ENCODE assay signal across 19 cellular contexts in the genomic region with DNA sequence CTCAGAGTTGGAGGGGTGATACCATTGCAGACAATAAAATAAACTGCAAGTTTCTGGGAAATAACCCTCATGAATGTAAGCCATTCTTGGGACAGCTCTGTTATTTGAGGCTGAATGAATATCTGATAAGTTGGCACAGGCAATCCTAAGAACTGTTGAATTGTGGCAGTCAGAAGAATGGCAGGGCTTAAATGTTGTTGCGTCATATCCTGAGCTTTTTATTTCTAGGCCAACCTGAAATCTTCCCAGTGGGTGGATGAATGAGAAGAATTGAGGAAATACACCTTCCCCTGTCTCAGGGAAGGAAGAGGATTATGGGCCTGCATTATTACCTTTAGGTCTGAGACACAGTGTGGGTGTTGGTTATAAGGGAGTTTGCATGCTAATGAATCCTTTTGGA.
DNase-seq lines count a peak whose midpoint lies in the region; ATAC-seq, FAIRE-seq and TF ChIP-seq lines count a peak whose summit lies in the region.
"Had no signal": no experiment of that assay in that cellular context is flagged by ENCODE, and none has a peak within 500 bp of the region (broad histone marks: within the 10 kb centered on the region; RNA-seq: fewer than 3 reads in every experiment).

No MANE protein-coding gene starts in this region.

- H3K56ac ChIP-seq in mesendoderm (ENCODE audit: low read length) = peak overlapping the region; percentile 1

- TF ChIP-seq CTCF in HepG2 (CRISPR knock-in tag; IDR thresholded peaks at IDR 0.05) (no peak), right lobe of liver (IDR thresholded peaks at IDR 0.05) (no peak), K562 (IDR thresholded peaks at IDR 0.05 in 2 of 3, conservative IDR thresholded peaks at IDR 0.05 in 1 of 3; ENCODE audit: insufficient read depth in 2 of 3, low read depth in 1 of 3, low read length in 3 of 3) (no peak)

- H3K9me3 ChIP-seq in HepG2 (ENCODE audit: low read length) (no peaks in the 10 kb centered on the region), right lobe of liver (no peaks in the 10 kb centered on the region), K562 (replicated peaks; ENCODE audit: control insufficient read depth, insufficient read depth, low read depth, low read length) (no peaks in the 10 kb centered on the region)
- H3K9me3 ChIP-seq: mucosa of descending colon, pancreas, SJCRH30, stomach had no signal

- H3K9me1 ChIP-seq in K562 (ENCODE audit: control insufficient read depth, insufficient read depth, low read length) = no peaks in the 10 kb centered on the region

- FAIRE-seq in HepG2 (lab: Jason Lieb, UNC) = no peak
- FAIRE-seq in K562 (lab: Jason Lieb, UNC) = no peak
- FAIRE-seq: pancreas, TTC549 had no signal

- H3K23ac ChIP-seq in mesendoderm (ENCODE audit: low read length) = no peak overlapping the region

- DNase-seq in HepG2 (ENCODE audit: low spot score) (no peak), right lobe of liver (no peak), K562 (ENCODE audit: extremely low read depth in 1 of 4, low spot score in 3 of 4) (no peak), mesendoderm (no peak), immature natural killer cell (no peak), NCI-H1105 (lab: John Stamatoyannopoulos, UW) (no peak)
- DNase-seq in stimulated activated naive B cell treated with anti-CD40 and anti-IgM and Interleukin-4, amounts not matched to agents 10 μg/mL and 1 μg/mL and 100 μg/mL, for 72 hours = no peak
- DNase-seq: activated CD4-positive, alpha-beta memory T cell treated with anti-CD3 and anti-CD28 coated beads for 36 hours; activated naive CD8-positive, alpha-beta T cell treated with anti-CD3 and anti-CD28 coated beads, Interleukin-2, amount 50 U/mL, for 24 hours; activated T-cell treated with anti-CD3 and anti-CD28 coated beads, Interleukin-2, amount 50 U/mL, for 4 hours; HFFc6; Kasumi-1; mucosa of descending colon; NCI-H187; pancreas; stomach had no signal

- H3K9me3 Mint-ChIP-seq in immature natural killer cell = no peaks in the 10 kb centered on the region
- no peaks in the 10 kb centered on the region for H3K9me3 Mint-ChIP-seq in stimulated activated naive B cell treated with anti-CD40 and anti-IgM and Interleukin-4, amounts not matched to agents 10 μg/mL and 1 μg/mL and 100 μg/mL, for 72 hours
- H3K9me3 Mint-ChIP-seq: activated CD4-positive, alpha-beta memory T cell treated with anti-CD3 and anti-CD28 coated beads for 36 hours; activated naive CD8-positive, alpha-beta T cell treated with anti-CD3 and anti-CD28 coated beads, Interleukin-2, amount 50 U/mL, for 24 hours; activated T-cell treated with anti-CD3 and anti-CD28 coated beads, Interleukin-2, amount 50 U/mL, for 4 hours; HFFc6 had no signal

- no peak overlapping the region for H4K5ac ChIP-seq in mesendoderm (ENCODE audit: low read length)

- H3K4ac ChIP-seq in mesendoderm (ENCODE audit: low read depth, low read length) = no peak overlapping the region

- no peak overlapping the region for H3K18ac ChIP-seq in mesendoderm (ENCODE audit: low read length)

- POLR2A ChIA-PET in HepG2 (lab: Yijun Ruan, JAX) (no interaction called here), K562 (lab: Yijun Ruan, JAX) (interaction anchor here (1.2 kb wide), 1 partner anchor 227 kb away, joined by 3 read pairs; no protein-coding TSS in a partner anchor)

- H3K4me3 ChIP-seq in HepG2 (replicated peaks in 1 of 3; ENCODE audit: insufficient read depth in 1 of 3, low read depth in 2 of 3, low read length in 3 of 3) = no peak overlapping the region
- H3K4me3 ChIP-seq in right lobe of liver = no peak overlapping the region
- H3K4me3 ChIP-seq in K562 = no peak overlapping the region
- H3K4me3 ChIP-seq in mesendoderm (ENCODE audit: low read length) = no peak overlapping the region
- H3K4me3 ChIP-seq: mucosa of descending colon, pancreas, SJCRH30, stomach had no signal

- no peak overlapping the region for H2BK15ac ChIP-seq in mesendoderm (replicated peaks; ENCODE audit: low read depth)

- no peak overlapping the region for H2AK5ac ChIP-seq in mesendoderm (ENCODE audit: low read length)

- intact Hi-C loops in HepG2 (cut with micrococcal nuclease; ENCODE audit: unreplicated experiment) (loop anchor here (5.0 kb wide), 1 partner anchor 160 kb away; a partner anchor contains a TSS), right lobe of liver (cut with DNase I) (no loop called here), K562 (cut with micrococcal nuclease) (loop anchor here (5.0 kb wide), 1 partner anchor 165 kb away; no protein-coding TSS in a partner anchor)

- no peak overlapping the region for H3K27ac Mint-ChIP-seq in immature natural killer cell
- no peak overlapping the region for H3K27ac Mint-ChIP-seq in stimulated activated naive B cell treated with anti-CD40 and anti-IgM and Interleukin-4, amounts not matched to agents 10 μg/mL and 1 μg/mL and 100 μg/mL, for 72 hours
- H3K27ac Mint-ChIP-seq: activated CD4-positive, alpha-beta memory T cell treated with anti-CD3 and anti-CD28 coated beads for 36 hours; activated naive CD8-positive, alpha-beta T cell treated with anti-CD3 and anti-CD28 coated beads, Interleukin-2, amount 50 U/mL, for 24 hours; HFFc6 had no signal

- H3K4me1 Mint-ChIP-seq in immature natural killer cell = no peaks in the 10 kb centered on the region
- H3K4me1 Mint-ChIP-seq in stimulated activated naive B cell treated with anti-CD40 and anti-IgM and Interleukin-4, amounts not matched to agents 10 μg/mL and 1 μg/mL and 100 μg/mL, for 72 hours = no peaks in the 10 kb centered on the region
- H3K4me1 Mint-ChIP-seq: activated naive CD8-positive, alpha-beta T cell treated with anti-CD3 and anti-CD28 coated beads, Interleukin-2, amount 50 U/mL, for 24 hours had no signal

- peaks cover 15% of the 10 kb centered on the region; the same call in 1 of the 2 replicates for H3K4me1 ChIP-seq in HepG2 (ENCODE audit: insufficient read depth, low read length)
- peaks cover 0 to 29% (median 5%) of the 10 kb centered on the region in 4 donors for H3K4me1 ChIP-seq in right lobe of liver
- peaks cover 4 to 18% of the 10 kb centered on the region in 2 experiments; a peak in 4 of 5 replicates for H3K4me1 ChIP-seq in K562 (replicated peaks in 1 of 2; ENCODE audit: control insufficient read depth in 2 of 2, insufficient read depth in 2 of 2, low read length in 2 of 2)
- no peaks in the 10 kb centered on the region for H3K4me1 ChIP-seq in mesendoderm (ENCODE audit: control insufficient read depth, low read depth, low read length)

- H2BK5ac ChIP-seq in mesendoderm (ENCODE audit: low read length) = no peak overlapping the region

- H2AFZ ChIP-seq in HepG2 (ENCODE audit: low read length) (no peak overlapping the region), K562 (ENCODE audit: low read depth, low read length) (no peak overlapping the region)

- no peak for TF ChIP-seq EP300 in HepG2 (IDR thresholded peaks at IDR 0.05; ENCODE audit: low read depth in 2 of 2, low read length in 2 of 2)
- no peak for TF ChIP-seq EP300 in HepG2 (CRISPR knock-in tag; IDR thresholded peaks at IDR 0.05; ENCODE audit: borderline replicate concordance)
- TF ChIP-seq EP300 in K562 (IDR thresholded peaks at IDR 0.05; ENCODE audit: low read length) = no peak

- TF ChIP-seq POLR2A in HepG2 (IDR thresholded peaks at IDR 0.05; ENCODE audit: insufficient read depth in 1 of 2, low read depth in 2 of 2, low read length in 2 of 2) = no peak
- no peak for TF ChIP-seq POLR2A in right lobe of liver (IDR thresholded peaks at IDR 0.05)
- no peak for TF ChIP-seq POLR2A in K562 (conservative IDR thresholded peaks at IDR 0.05)

- H3K36me3 Mint-ChIP-seq in immature natural killer cell = no peaks in the 10 kb centered on the region
- H3K36me3 Mint-ChIP-seq in stimulated activated naive B cell treated with anti-CD40 and anti-IgM and Interleukin-4, amounts not matched to agents 10 μg/mL and 1 μg/mL and 100 μg/mL, for 72 hours = no peaks in the 10 kb centered on the region
- H3K36me3 Mint-ChIP-seq: activated CD4-positive, alpha-beta memory T cell treated with anti-CD3 and anti-CD28 coated beads for 36 hours had no signal

- BruUV-seq in HepG2 (replicated peaks; lab: Mats Ljungman, UMichigan) = no TSS peak
- no TSS peak for BruUV-seq in K562 (replicated peaks; lab: Mats Ljungman, UMichigan)

- H3K4me2 ChIP-seq in HepG2 (ENCODE audit: low read depth, low read length) = no peak overlapping the region
- H3K4me2 ChIP-seq in K562 (ENCODE audit: insufficient read depth, low read length) = no peak overlapping the region
- no peak overlapping the region for H3K4me2 ChIP-seq in mesendoderm (ENCODE audit: low read length)

- H3K27me3 ChIP-seq in HepG2 (ENCODE audit: control insufficient read depth in 1 of 2, insufficient read depth in 2 of 2, low read length in 2 of 2) = no peaks in the 10 kb centered on the region
- H3K27me3 ChIP-seq in right lobe of liver = no peaks in the 10 kb centered on the region
- H3K27me3 ChIP-seq in K562 (ENCODE audit: control insufficient read depth in 2 of 2, insufficient read depth in 2 of 2, low read length in 2 of 2) = no peaks in the 10 kb centered on the region
- H3K27me3 ChIP-seq in mesendoderm (ENCODE audit: insufficient read depth, low read length, poor library complexity) = no peaks in the 10 kb centered on the region
- H3K27me3 ChIP-seq: pancreas, SJCRH30, stomach had no signal

- in situ Hi-C loops in HepG2 (cut with HindIII; ENCODE audit: extremely low pct_ligation_motif_present, low pct_unique_long_range_greater_than_20kb) (no loop called here), K562 (cut with MboI) (no loop called here)

- H4K20me1 ChIP-seq in HepG2 (ENCODE audit: insufficient read depth, low read length) (no peaks in the 10 kb centered on the region), K562 (replicated peaks; ENCODE audit: control insufficient read depth, insufficient read depth, low read length) (no peaks in the 10 kb centered on the region)

- H3K79me1 ChIP-seq in mesendoderm (ENCODE audit: low read length) = no peaks in the 10 kb centered on the region

- CTCF ChIA-PET in HepG2 (lab: Yijun Ruan, JAX; ENCODE audit: low intra/inter-chr PET ratio, low total read pairs) = no interaction called here
- CTCF ChIA-PET in K562 (lab: Yijun Ruan, JAX; ENCODE audit: low intra/inter-chr PET ratio) = no interaction called here

- 94% methylated on average over 1 of the region's 1 CpG for WGBS in HepG2 (ENCODE audit: low lambda C conversion rate)
- 63% methylated on average over 1 of the region's 1 CpG for WGBS in right lobe of liver (ENCODE audit: insufficient coverage, low coverage, low lambda C conversion rate, missing lambda C conversion rate)
- 82% methylated on average over 1 of the region's 1 CpG for WGBS in K562 (ENCODE audit: insufficient coverage, low coverage, missing lambda C conversion rate)
- whole genome bisulfite sequencing in mesendoderm (ENCODE audit: extremely low coverage, insufficient coverage, low lambda C conversion rate) = no CpG with 5 or more reads among the region's 1 CpG

- TF ChIP-seq RAD21 in HepG2 (CRISPR knock-in tag; IDR thresholded peaks at IDR 0.05) = no peak
- TF ChIP-seq RAD21 in K562 (CRISPR knock-in tag; conservative IDR thresholded peaks at IDR 0.05 in 1 of 2, IDR thresholded peaks at IDR 0.05 in 1 of 2) = no peak

- H2BK120ac ChIP-seq in mesendoderm (ENCODE audit: low read depth, low read length) = no peak overlapping the region

- H3K36me3 ChIP-seq in HepG2 (replicated peaks in 1 of 2; ENCODE audit: control insufficient read depth in 1 of 2, insufficient read depth in 2 of 2, low read length in 2 of 2) = no peaks in the 10 kb centered on the region
- no peaks in the 10 kb centered on the region for H3K36me3 ChIP-seq in right lobe of liver
- H3K36me3 ChIP-seq in K562 (ENCODE audit: control insufficient read depth, insufficient read depth, low read length) = no peaks in the 10 kb centered on the region
- no peaks in the 10 kb centered on the region for H3K36me3 ChIP-seq in mesendoderm (ENCODE audit: control insufficient read depth, insufficient read depth, low read length)
- H3K36me3 ChIP-seq: pancreas, SJCRH30, stomach had no signal

- H3K9ac ChIP-seq in HepG2 (ENCODE audit: insufficient read depth, low read depth, low read length) (no peak overlapping the region), K562 (ENCODE audit: insufficient read depth in 1 of 2, low read depth in 2 of 2, low read length in 2 of 2) (no peak overlapping the region), mesendoderm (ENCODE audit: low read length) (no peak overlapping the region)

- peaks cover 0 to 5% (median 2%) of the 10 kb centered on the region in 3 donors for H3K27me3 Mint-ChIP-seq in immature natural killer cell (ENCODE audit: low read depth in 3 of 3)
- H3K27me3 Mint-ChIP-seq in stimulated activated naive B cell treated with anti-CD40 and anti-IgM and Interleukin-4, amounts not matched to agents 10 μg/mL and 1 μg/mL and 100 μg/mL, for 72 hours = peaks cover 6 to 12% of the 10 kb centered on the region in 2 donors
- H3K27me3 Mint-ChIP-seq: activated naive CD8-positive, alpha-beta T cell treated with anti-CD3 and anti-CD28 coated beads, Interleukin-2, amount 50 U/mL, for 24 hours had no signal

- H3K79me2 ChIP-seq in HepG2 (ENCODE audit: insufficient read depth, low read length) = no peaks in the 10 kb centered on the region
- H3K79me2 ChIP-seq in K562 (ENCODE audit: control insufficient read depth, insufficient read depth, low read length) = no peaks in the 10 kb centered on the region
- H3K79me2 ChIP-seq in mesendoderm (ENCODE audit: control insufficient read depth, insufficient read depth, low read length) = no peaks in the 10 kb centered on the region

- H3K27ac ChIP-seq in HepG2 (ENCODE audit: extremely low read length, insufficient read depth, low read length) = no peak overlapping the region
- peak overlapping the region in 1 of 3 donors; percentile 85 for H3K27ac ChIP-seq in right lobe of liver
- no peak overlapping the region for H3K27ac ChIP-seq in K562 (ENCODE audit: extremely low read depth, low read depth, low read length)
- no peak overlapping the region for H3K27ac ChIP-seq in mesendoderm (ENCODE audit: low read depth, low read length)
- H3K27ac ChIP-seq: SJCRH30 had no signal

- H3K4me3 Mint-ChIP-seq in immature natural killer cell = no peak overlapping the region
- no peak overlapping the region for H3K4me3 Mint-ChIP-seq in stimulated activated naive B cell treated with anti-CD40 and anti-IgM and Interleukin-4, amounts not matched to agents 10 μg/mL and 1 μg/mL and 100 μg/mL, for 72 hours
- H3K4me3 Mint-ChIP-seq: activated CD4-positive, alpha-beta memory T cell treated with anti-CD3 and anti-CD28 coated beads for 36 hours; activated naive CD8-positive, alpha-beta T cell treated with anti-CD3 and anti-CD28 coated beads, Interleukin-2, amount 50 U/mL, for 24 hours; activated T-cell treated with anti-CD3 and anti-CD28 coated beads, Interleukin-2, amount 50 U/mL, for 4 hours; HFFc6 had no signal

- H4K8ac ChIP-seq in mesendoderm (ENCODE audit: low read depth, low read length) = no peak overlapping the region

- ATAC-seq in HepG2 (no peak), right lobe of liver (no peak), K562 (no peak), GM18520 (IDR thresholded peaks at IDR 0.05; ENCODE audit: unreplicated experiment) (no peak)
- no peak for ATAC-seq in stimulated activated naive B cell treated with anti-CD40 and anti-IgM and Interleukin-4, amounts not matched to agents 10 μg/mL and 1 μg/mL and 100 μg/mL, for 72 hours (replicated peaks)
- ATAC-seq: activated naive CD8-positive, alpha-beta T cell treated with anti-CD3 and anti-CD28 coated beads, Interleukin-2, amount 50 U/mL, for 24 hours; activated T-cell treated with anti-CD3 and anti-CD28 coated beads, Interleukin-2, amount 50 U/mL, for 4 hours had no signal

Comparison
In these comparisons a context has a peak if more than half of its experiments do, and no peak if none do; other contexts are left out.
1. intact Hi-C loops: an anchor here in HepG2 (5.0 kb wide) and K562 (5.0 kb wide); none called in right lobe of liver.